Comparison of ENCODE assay signal across 8 cellular contexts in genomic region chr12:39620664-39621658, GRCh38. TPM values are rescaled to one million over a fixed set of nuclear protein-coding genes. Genes with fewer than 3 reads are reported as not detected.
A peak's percentile ranks its signal among the peaks of the same experiment; 100 is the strongest.
DNase-seq lines count a peak whose midpoint lies in the region; ATAC-seq lines count a peak whose summit lies in the region.

No MANE protein-coding gene starts in this region.

- DNase-seq in Jurkat, Clone E6-1 (ENCODE audit: low read depth, low spot score) = no peak
- peak; percentile 80 for DNase-seq in activated effector memory CD4-positive, alpha-beta T cell treated with anti-CD3 and anti-CD28 coated beads, Interleukin-2, amount 50 U/mL, for 16 hours
- DNase-seq in kidney glomerular epithelial cell (lab: John Stamatoyannopoulos, UW) (peak; percentile 5), GDM1 (lab: John Stamatoyannopoulos, UW) (no peak), left lobe of liver (ENCODE audit: low spot score) (no peak)
- peak; percentile 39 to 56 for DNase-seq in stimulated activated CD8-positive, alpha-beta memory T cell treated with anti-CD3 and anti-CD28 coated beads, Interleukin-15, amount 100 ng/mL, for 48 hours (ENCODE audit: low read depth in 2 of 2)

- H3K27ac ChIP-seq in BLaER1 treated with 17β-estradiol and CSF1 and Interleukin-3, amounts not matched to agents 10 nM and 100 nM = peak overlapping the region; percentile 68 to 85 (median 78)

- H3K4me3 ChIP-seq in BLaER1 treated with 17β-estradiol and CSF1 and Interleukin-3, amounts not matched to agents 10 nM and 100 nM = peak overlapping the region; percentile 62 to 73 (median 66)
- H3K4me3 ChIP-seq in Jurkat, Clone E6-1 (ENCODE audit: low read length) = peak overlapping the region; percentile 51

- H3K27me3 ChIP-seq in BLaER1 treated with 17β-estradiol and CSF1 and Interleukin-3, amounts not matched to agents 10 nM and 100 nM = no peaks in the 10 kb centered on the region

- peak; percentile 34 for ATAC-seq in GM21360 (IDR thresholded peaks at IDR 0.05; ENCODE audit: unreplicated experiment)
- ATAC-seq in left lobe of liver = no peak

- peak overlapping the region; percentile 83 to 96 (median 88) for H3K4me2 ChIP-seq in BLaER1 treated with 17β-estradiol and CSF1 and Interleukin-3, amounts not matched to agents 10 nM and 100 nM

- H3K36me3 ChIP-seq in BLaER1 treated with 17β-estradiol and CSF1 and Interleukin-3, amounts not matched to agents 10 nM and 100 nM = no peaks in the 10 kb centered on the region

- no peaks in the 10 kb centered on the region for H3K9me3 ChIP-seq in BLaER1 treated with 17β-estradiol and CSF1 and Interleukin-3, amounts not matched to agents 10 nM and 100 nM (replicated peaks in 1 of 11)

- H3K9ac ChIP-seq in BLaER1 treated with 17β-estradiol and CSF1 and Interleukin-3, amounts not matched to agents 10 nM and 100 nM = peak overlapping the region; percentile 73 to 82 (median 77)

- no peaks in the 10 kb centered on the region for H4K20me1 ChIP-seq in BLaER1 treated with 17β-estradiol and CSF1 and Interleukin-3, amounts not matched to agents 10 nM and 100 nM

- H3K4me1 ChIP-seq in BLaER1 treated with 17β-estradiol and CSF1 and Interleukin-3, amounts not matched to agents 10 nM and 100 nM = peaks cover 23 to 46% (median 41%) of the 10 kb centered on the region in 10 experiments

RNA-seq across cellular contexts. Expression of gene ABCD2, which starts 1.4 kb away (rescaled TPM):
- 0.18 TPM for polyA plus RNA-seq in Jurkat, Clone E6-1 (2012; ENCODE audit: insufficient read depth, insufficient read length)
- 0.03 TPM for total RNA-seq in left lobe of liver

Comparison
In these comparisons a context has a peak if more than half of its experiments do, and no peak if none do; other contexts are left out.
1. DNase-seq: peak in activated effector memory CD4-positive, alpha-beta T cell treated with anti-CD3 and anti-CD28 coated beads, Interleukin-2, amount 50 U/mL, for 16 hours (single experiment), kidney glomerular epithelial cell (single experiment) and stimulated activated CD8-positive, alpha-beta memory T cell treated with anti-CD3 and anti-CD28 coated beads, Interleukin-15, amount 100 ng/mL, for 48 hours (2 of 2); none in Jurkat, Clone E6-1 (single experiment), GDM1 (single experiment) and left lobe of liver (single experiment).